Comparison of ENCODE assay signal across 14 cellular contexts in genomic region chr2:54520687-54521086, GRCh38.
DNase-seq lines count a peak whose midpoint lies in the region; ATAC-seq and TF ChIP-seq lines count a peak whose summit lies in the region.
"Had no signal": no experiment of that assay in that cellular context is flagged by ENCODE, and none has a peak within 500 bp of the region (broad histone marks: within the 10 kb centered on the region; RNA-seq: fewer than 3 reads in every experiment).

No MANE protein-coding gene starts in this region.

- H3K36me3 ChIP-seq in subcutaneous abdominal adipose tissue (ENCODE audit: control insufficient read depth in 5 of 5, insufficient read depth in 5 of 5, low read length in 5 of 5) = peaks cover 0 to 8% (median 2%) of the 10 kb centered on the region in 5 donors

- H3K4me1 ChIP-seq in subcutaneous abdominal adipose tissue (ENCODE audit: control insufficient read depth in 5 of 5, insufficient read depth in 5 of 5, low read length in 5 of 5) = peaks cover 0 to 42% (median 21%) of the 10 kb centered on the region in 5 donors

- H3K9me3 ChIP-seq in subcutaneous abdominal adipose tissue (ENCODE audit: control insufficient read depth in 5 of 5, low read length in 5 of 5) = no peaks in the 10 kb centered on the region

- DNase-seq in GM04504 (ENCODE audit: low read depth) (peak; percentile 91), fibroblast of villous mesenchyme (ENCODE audit: low read depth) (peak; percentile 87), GM10266 (ENCODE audit: extremely low spot score) (no peak)
- DNase-seq in activated CD4-positive, alpha-beta T cell treated with anti-CD3 and anti-CD28 coated beads, Interleukin-2, amount 50 U/mL, for 4 hours = no peak
- DNase-seq: activated CD4-positive, CD25-positive, alpha-beta regulatory T cell treated with anti-CD3 and anti-CD28 coated beads, Interleukin-2, amount 50 U/mL, for 72 hours; DMS53; left colon; NCI-H1417 had no signal

- ATAC-seq in SK-N-SH treated with all-trans-retinoic acid at 6 μM for 48 hours = peak; percentile 71
- ATAC-seq in GM21529 (IDR thresholded peaks at IDR 0.05; ENCODE audit: unreplicated experiment) = no peak
- ATAC-seq: esophagus mucosa; left colon; stimulated activated effector memory CD8-positive, alpha-beta T cell treated with anti-CD3 and anti-CD28 coated beads, Interleukin-12 subunit alpha, Interleukin-12 subunit beta, amount 100 ng/mL, for 72 hours had no signal

- H3K27me3 ChIP-seq in subcutaneous abdominal adipose tissue (ENCODE audit: control insufficient read depth in 5 of 5, insufficient read depth in 4 of 5, low read length in 5 of 5) = no peaks in the 10 kb centered on the region

- TF ChIP-seq CTCF in fibroblast of villous mesenchyme (IDR thresholded peaks at IDR 0.05; ENCODE audit: insufficient read depth, low read depth, low read length) = no peak
- TF ChIP-seq CTCF in GM10266 (IDR thresholded peaks at IDR 0.05; ENCODE audit: control insufficient read depth, insufficient read depth, low read depth, missing control alignments) = no peak

- no peak overlapping the region for H3K4me3 ChIP-seq in fibroblast of villous mesenchyme (ENCODE audit: low read depth, low read length)
- H3K4me3 ChIP-seq in subcutaneous abdominal adipose tissue (ENCODE audit: low read depth in 1 of 5, low read length in 5 of 5) = no peak overlapping the region

- H3K27ac ChIP-seq in subcutaneous abdominal adipose tissue (ENCODE audit: low read depth, low read length) = peak overlapping the region; percentile 55
- H3K27ac ChIP-seq: HL-60 had no signal

- no peak overlapping the region for H3K9ac ChIP-seq in subcutaneous abdominal adipose tissue (ENCODE audit: low read length in 5 of 5)

TF ChIP-seq in SK-N-SH treated with all-trans-retinoic acid at 6 μM for 48 hours, 23 proteins besides CTCF, POLR2A, EP300 and RAD21:
- TF ChIP-seq RARB (CRISPR knock-in tag; IDR thresholded peaks at IDR 0.05) = no peak
- no peak for TF ChIP-seq PATZ1 (CRISPR knock-in tag; IDR thresholded peaks at IDR 0.05; ENCODE audit: borderline replicate concordance)
- no peak for TF ChIP-seq ZFP30 (CRISPR knock-in tag; IDR thresholded peaks at IDR 0.05)
- no peak for TF ChIP-seq GLIS3 (CRISPR knock-in tag; IDR thresholded peaks at IDR 0.05)
- no peak for TF ChIP-seq ESRRG (CRISPR knock-in tag; IDR thresholded peaks at IDR 0.05)
- TF ChIP-seq TOX (CRISPR knock-in tag; IDR thresholded peaks at IDR 0.05; ENCODE audit: borderline replicate concordance) = no peak
- TF ChIP-seq TCF4 (CRISPR knock-in tag; IDR thresholded peaks at IDR 0.05; ENCODE audit: borderline replicate concordance) = no peak
- no peak for TF ChIP-seq POU6F1 (CRISPR knock-in tag; IDR thresholded peaks at IDR 0.05; ENCODE audit: borderline replicate concordance, low read depth)
- no peak for TF ChIP-seq TSHZ2 (CRISPR knock-in tag; IDR thresholded peaks at IDR 0.05)
- no peak for TF ChIP-seq CREB5 (CRISPR knock-in tag; IDR thresholded peaks at IDR 0.05; ENCODE audit: low read depth)
- TF ChIP-seq ZFP3 (CRISPR knock-in tag; IDR thresholded peaks at IDR 0.05) = no peak
- no peak for TF ChIP-seq ARNTL (CRISPR knock-in tag; IDR thresholded peaks at IDR 0.05; ENCODE audit: borderline replicate concordance, low read depth)
- TF ChIP-seq BACH2 (CRISPR knock-in tag; IDR thresholded peaks at IDR 0.05; ENCODE audit: borderline replicate concordance) = no peak
- no peak for TF ChIP-seq ISL1 (CRISPR knock-in tag; IDR thresholded peaks at IDR 0.05)
- TF ChIP-seq CSDC2 (CRISPR knock-in tag; IDR thresholded peaks at IDR 0.05) = no peak
- TF ChIP-seq PPARA (CRISPR knock-in tag; IDR thresholded peaks at IDR 0.05; ENCODE audit: borderline replicate concordance) = no peak
- TF ChIP-seq ZNF8 (CRISPR knock-in tag; IDR thresholded peaks at IDR 0.05) = no peak
- TF ChIP-seq ZNF565 (CRISPR knock-in tag; conservative IDR thresholded peaks at IDR 0.05; ENCODE audit: low read depth) = no peak
- no peak for TF ChIP-seq ZNF70 (CRISPR knock-in tag; IDR thresholded peaks at IDR 0.05)

Comparison
In these comparisons a context has a peak if more than half of its experiments do, and no peak if none do; other contexts are left out.
1. DNase-seq: peak in GM04504 (single experiment) and fibroblast of villous mesenchyme (single experiment); none in activated CD4-positive, alpha-beta T cell treated with anti-CD3 and anti-CD28 coated beads, Interleukin-2, amount 50 U/mL, for 4 hours (0 of 2) and GM10266 (single experiment).